ENCODE assay signal across 19 cellular contexts in the genomic region with DNA sequence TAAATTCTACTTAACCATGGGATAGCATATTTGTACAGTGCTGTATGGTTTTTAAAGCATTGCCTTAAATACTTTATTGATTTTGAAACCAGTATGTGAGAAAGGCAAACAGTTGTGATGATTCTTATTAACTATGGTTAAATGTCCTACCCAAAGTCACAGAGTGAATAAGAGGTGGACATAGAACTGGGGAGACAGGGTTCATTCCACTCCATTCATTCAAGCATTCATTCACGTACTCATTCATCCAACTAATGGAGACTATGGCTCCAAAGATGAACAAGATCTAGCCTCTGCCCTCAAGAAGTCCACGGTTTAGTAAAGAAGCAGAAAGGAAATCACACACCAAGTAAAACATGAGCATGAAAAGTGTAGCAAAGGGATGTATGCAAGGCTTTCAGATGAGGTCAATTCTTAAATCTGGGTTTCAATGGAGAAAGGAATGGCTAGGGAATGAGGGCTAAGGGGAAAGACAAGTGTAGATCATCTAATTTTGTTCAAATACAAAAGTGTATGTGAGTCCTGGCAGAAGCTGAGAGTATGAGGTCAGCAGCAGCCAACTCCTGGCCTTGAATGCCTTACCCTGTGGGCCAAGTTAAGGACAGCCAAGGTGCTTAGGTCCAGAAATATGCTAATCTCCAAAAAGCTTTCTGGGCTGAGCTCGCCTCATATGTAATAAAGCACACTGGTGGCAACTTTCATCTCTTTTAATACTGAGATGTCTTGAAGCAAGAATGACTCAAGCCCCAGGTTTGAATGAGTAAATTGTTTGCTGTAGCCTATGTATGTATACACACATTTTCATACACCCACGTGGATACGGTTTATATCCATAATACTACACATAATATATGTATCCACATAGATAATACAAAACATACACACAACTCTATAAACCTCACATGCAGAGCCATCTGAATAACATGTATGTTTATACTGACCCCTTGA. TPM values are rescaled to one million over a fixed set of nuclear protein-coding genes. Genes with fewer than 3 reads are reported as not detected.
A peak's percentile ranks its signal among the peaks of the same experiment; 100 is the strongest.
DNase-seq lines count a peak whose midpoint lies in the region; ATAC-seq, FAIRE-seq and TF ChIP-seq lines count a peak whose summit lies in the region.
"Had no signal": no experiment of that assay in that cellular context is flagged by ENCODE, and none has a peak within 500 bp of the region (broad histone marks: within the 10 kb centered on the region; RNA-seq: fewer than 3 reads in every experiment).

No MANE protein-coding gene starts in this region.

- H3K9me3 Mint-ChIP-seq in CD4-positive, alpha-beta T cell: no peaks in the 10 kb centered on the region
- no peaks in the 10 kb centered on the region for H3K9me3 Mint-ChIP-seq in CD8-positive, alpha-beta memory T cell
- no peaks in the 10 kb centered on the region for H3K9me3 Mint-ChIP-seq in activated CD8-positive, alpha-beta T cell treated with anti-CD3 and anti-CD28 coated beads, Interleukin-2, amount 10 ng/mL, durations not matched to agents 7 days and 5 days (ENCODE audit: insufficient read depth)
- H3K9me3 Mint-ChIP-seq in CD14-positive monocyte: peaks cover 0 to 13% (median 2%) of the 10 kb centered on the region in 7 donors
- H3K9me3 Mint-ChIP-seq: naive B cell; stimulated activated memory B cell treated with anti-CD40 and anti-IgM and Interleukin-4, amounts not matched to agents 10 μg/mL and 1 μg/mL and 100 μg/mL, for 72 hours had no signal

- H3K9me3 ChIP-seq in CD4-positive, alpha-beta T cell (ENCODE audit: control insufficient read depth, low read length): no peaks in the 10 kb centered on the region
- no peaks in the 10 kb centered on the region for H3K9me3 ChIP-seq in CD8-positive, alpha-beta memory T cell (ENCODE audit: low read length)
- no peaks in the 10 kb centered on the region for H3K9me3 ChIP-seq in left ventricle myocardium inferior (replicated peaks)
- H3K9me3 ChIP-seq: ascending aorta, transverse colon had no signal

- no peak for ATAC-seq in CD4-positive, alpha-beta T cell (ENCODE audit: poor library complexity)
- ATAC-seq in activated CD8-positive, alpha-beta T cell treated with anti-CD3 and anti-CD28 coated beads, Interleukin-2, amount 10 ng/mL, durations not matched to agents 7 days and 5 days: no peak
- no peak for ATAC-seq in GM18502 (IDR thresholded peaks at IDR 0.05; ENCODE audit: poor library complexity, unreplicated experiment)
- ATAC-seq: stimulated activated memory B cell treated with anti-CD40 and anti-IgM and Interleukin-4, amounts not matched to agents 10 μg/mL and 1 μg/mL and 100 μg/mL, for 72 hours had no signal

- H3K27ac Mint-ChIP-seq in CD4-positive, alpha-beta T cell: peak overlapping the region; percentile 3
- H3K27ac Mint-ChIP-seq in CD8-positive, alpha-beta memory T cell: peak overlapping the region; percentile 35 to 97 (median 94)
- H3K27ac Mint-ChIP-seq in activated CD8-positive, alpha-beta T cell treated with anti-CD3 and anti-CD28 coated beads, Interleukin-2, amount 10 ng/mL, durations not matched to agents 7 days and 5 days: no peak overlapping the region
- peak overlapping the region in 1 of 7 donors; percentile 16 for H3K27ac Mint-ChIP-seq in CD14-positive monocyte
- H3K27ac Mint-ChIP-seq: stimulated activated memory B cell treated with anti-CD40 and anti-IgM and Interleukin-4, amounts not matched to agents 10 μg/mL and 1 μg/mL and 100 μg/mL, for 72 hours had no signal

- CTCF ChIA-PET in CD4-positive, alpha-beta T cell (lab: Charles Lee): no interaction called here
- CTCF ChIA-PET in CD8-positive, alpha-beta memory T cell (lab: Charles Lee): no interaction called here
- CTCF ChIA-PET in activated CD8-positive, alpha-beta T cell treated with anti-CD3 and anti-CD28 coated beads, Interleukin-2, amount 10 ng/mL, durations not matched to agents 7 days and 5 days (lab: Charles Lee): interaction anchor here (1.4 to 2.0 kb wide), 2 partner anchors 106 to 110 kb away, joined by 3 to 6 read pairs; no protein-coding TSS in a partner anchor

- peak overlapping the region; percentile 97 for H3K4me3 Mint-ChIP-seq in CD4-positive, alpha-beta T cell
- peak overlapping the region; percentile 27 to 99 (median 94) for H3K4me3 Mint-ChIP-seq in CD8-positive, alpha-beta memory T cell
- H3K4me3 Mint-ChIP-seq in activated CD8-positive, alpha-beta T cell treated with anti-CD3 and anti-CD28 coated beads, Interleukin-2, amount 10 ng/mL, durations not matched to agents 7 days and 5 days: peak overlapping the region; percentile 84
- H3K4me3 Mint-ChIP-seq in CD14-positive monocyte: no peak overlapping the region
- H3K4me3 Mint-ChIP-seq: naive B cell; stimulated activated memory B cell treated with anti-CD40 and anti-IgM and Interleukin-4, amounts not matched to agents 10 μg/mL and 1 μg/mL and 100 μg/mL, for 72 hours had no signal

- H3K4me3 ChIP-seq in CD8-positive, alpha-beta memory T cell (ENCODE audit: low read length): no peak overlapping the region
- H3K4me3 ChIP-seq in left ventricle myocardium inferior: no peak overlapping the region
- H3K4me3 ChIP-seq: ascending aorta, SK-N-MC, transverse colon had no signal

- H3K4me1 ChIP-seq in CD8-positive, alpha-beta memory T cell (ENCODE audit: insufficient read depth, low read length): peaks cover 37% of the 10 kb centered on the region
- peaks cover 86% of the 10 kb centered on the region for H3K4me1 ChIP-seq in left ventricle myocardium inferior
- H3K4me1 ChIP-seq: ascending aorta had no signal

- POLR2A ChIA-PET in CD4-positive, alpha-beta T cell (lab: Charles Lee): interaction anchor here (2.2 kb wide), 1 partner anchor 10 kb away, joined by 9 read pairs; no protein-coding TSS in a partner anchor
- POLR2A ChIA-PET in CD8-positive, alpha-beta memory T cell (lab: Charles Lee): no interaction called here
- POLR2A ChIA-PET in activated CD8-positive, alpha-beta T cell treated with anti-CD3 and anti-CD28 coated beads, Interleukin-2, amount 10 ng/mL, durations not matched to agents 7 days and 5 days (lab: Charles Lee): interaction anchor here (2.0 kb wide), 1 partner anchor 13 kb away, joined by 4 read pairs; no protein-coding TSS in a partner anchor

- H3K27ac ChIP-seq in CD4-positive, alpha-beta T cell (ENCODE audit: low read depth, low read length): no peak overlapping the region
- no peak overlapping the region for H3K27ac ChIP-seq in CD8-positive, alpha-beta memory T cell (ENCODE audit: low read depth, low read length)
- H3K27ac ChIP-seq in left ventricle myocardium inferior (replicated peaks): peak overlapping the region; percentile 87
- H3K27ac ChIP-seq: ascending aorta, SK-N-MC had no signal

- H3K27me3 Mint-ChIP-seq in CD4-positive, alpha-beta T cell: no peaks in the 10 kb centered on the region
- peaks cover 0 to 2% of the 10 kb centered on the region in 2 donors for H3K27me3 Mint-ChIP-seq in CD8-positive, alpha-beta memory T cell
- no peaks in the 10 kb centered on the region for H3K27me3 Mint-ChIP-seq in activated CD8-positive, alpha-beta T cell treated with anti-CD3 and anti-CD28 coated beads, Interleukin-2, amount 10 ng/mL, durations not matched to agents 7 days and 5 days (ENCODE audit: low read depth)
- H3K27me3 Mint-ChIP-seq in CD14-positive monocyte (ENCODE audit: low read depth in 3 of 3): peaks cover 31 to 39% (median 34%) of the 10 kb centered on the region in 3 donors
- H3K27me3 Mint-ChIP-seq: naive B cell had no signal

- no peaks in the 10 kb centered on the region for H3K36me3 ChIP-seq in CD8-positive, alpha-beta memory T cell (ENCODE audit: insufficient read depth, low read length)
- no peaks in the 10 kb centered on the region for H3K36me3 ChIP-seq in left ventricle myocardium inferior
- H3K36me3 ChIP-seq: ascending aorta, transverse colon had no signal

- H3K36me3 Mint-ChIP-seq in CD4-positive, alpha-beta T cell (ENCODE audit: low read depth): peaks cover 33% of the 10 kb centered on the region
- H3K36me3 Mint-ChIP-seq in CD8-positive, alpha-beta memory T cell: peaks cover 0 to 28% (median 0%) of the 10 kb centered on the region in 3 donors
- peaks cover 2% of the 10 kb centered on the region for H3K36me3 Mint-ChIP-seq in activated CD8-positive, alpha-beta T cell treated with anti-CD3 and anti-CD28 coated beads, Interleukin-2, amount 10 ng/mL, durations not matched to agents 7 days and 5 days (ENCODE audit: low read depth)
- H3K36me3 Mint-ChIP-seq in CD14-positive monocyte: peaks cover 6 to 7% of the 10 kb centered on the region in 2 donors
- H3K36me3 Mint-ChIP-seq: naive B cell; stimulated activated memory B cell treated with anti-CD40 and anti-IgM and Interleukin-4, amounts not matched to agents 10 μg/mL and 1 μg/mL and 100 μg/mL, for 72 hours had no signal

- TF ChIP-seq CTCF in CD4-positive, alpha-beta T cell (IDR thresholded peaks at IDR 0.05): no peak
- TF ChIP-seq CTCF in left ventricle myocardium inferior (IDR thresholded peaks at IDR 0.05; ENCODE audit: borderline replicate concordance): no peak
- TF ChIP-seq CTCF in CD14-positive monocyte (IDR thresholded peaks at IDR 0.05): no peak

- no peak for TF ChIP-seq POLR2A in GM12891 (IDR thresholded peaks at IDR 0.05; ENCODE audit: low read depth, low read length)

- DNase-seq in CD4-positive, alpha-beta T cell: no peak
- DNase-seq in CD8-positive, alpha-beta memory T cell: no peak
- DNase-seq in activated CD8-positive, alpha-beta T cell treated with anti-CD3 and anti-CD28 coated beads, Interleukin-2, amount 10 ng/mL, durations not matched to agents 7 days and 5 days: no peak
- DNase-seq in left ventricle myocardium inferior (peak; percentile 40), NCI-H1930 (lab: John Stamatoyannopoulos, UW) (no peak), CD14-positive monocyte (ENCODE audit: low spot score) (no peak), GM12891 (ENCODE audit: insufficient read length, low spot score) (no peak)
- DNase-seq: activated effector memory CD4-positive, alpha-beta T cell treated with Interleukin-2 at 50 U/mL for 16 hours; GDM1; GOT3; KBM-7; naive B cell; NCI-H1092; NCI-H774; transverse colon had no signal

- intact Hi-C loops in CD4-positive, alpha-beta T cell (cut with DNase I, micrococcal nuclease): loop anchor here (5.0 to 10.0 kb wide), 4 partner anchors 111 to 271 kb away; no protein-coding TSS in a partner anchor
- intact Hi-C loops in left ventricle myocardium inferior (cut with micrococcal nuclease) (loop anchor here (10.0 kb wide), 1 partner anchor 261 kb away; no protein-coding TSS in a partner anchor), CD14-positive monocyte (cut with micrococcal nuclease) (no loop called here)

- peaks cover 33% of the 10 kb centered on the region for H3K4me1 Mint-ChIP-seq in CD4-positive, alpha-beta T cell (ENCODE audit: low read depth)
- H3K4me1 Mint-ChIP-seq in CD8-positive, alpha-beta memory T cell: peaks cover 6 to 42% (median 42%) of the 10 kb centered on the region in 3 donors
- H3K4me1 Mint-ChIP-seq in activated CD8-positive, alpha-beta T cell treated with anti-CD3 and anti-CD28 coated beads, Interleukin-2, amount 10 ng/mL, durations not matched to agents 7 days and 5 days (ENCODE audit: low read depth): peaks cover 27% of the 10 kb centered on the region
- peaks cover 30% of the 10 kb centered on the region for H3K4me1 Mint-ChIP-seq in CD14-positive monocyte

- no peaks in the 10 kb centered on the region for H3K27me3 ChIP-seq in CD4-positive, alpha-beta T cell (ENCODE audit: control insufficient read depth, insufficient read depth, low read length)
- H3K27me3 ChIP-seq in CD8-positive, alpha-beta memory T cell (ENCODE audit: insufficient read depth, low read length, poor library complexity, severe bottlenecking): no peaks in the 10 kb centered on the region
- peaks cover 5% of the 10 kb centered on the region for H3K27me3 ChIP-seq in left ventricle myocardium inferior (ENCODE audit: low read depth)
- H3K27me3 ChIP-seq: ascending aorta, transverse colon had no signal

- no peak for FAIRE-seq in GM12891 (lab: Jason Lieb, UNC)

RNA-seq across cellular contexts. Expression of a gene that starts 4.3 kb away (rescaled TPM):
- 10 to 100 TPM; 71.0 to 78.3 TPM for total RNA-seq in CD4-positive, alpha-beta T cell
- 10 to 100 TPM; 15.9 to 19.2 TPM for total RNA-seq in CD8-positive, alpha-beta memory T cell
- 17.7 TPM for polyA plus RNA-seq in CD8-positive, alpha-beta memory T cell
- total RNA-seq in activated CD8-positive, alpha-beta T cell treated with anti-CD3 and anti-CD28 coated beads, Interleukin-2, amount 10 ng/mL, durations not matched to agents 7 days and 5 days: 10 to 100 TPM; 32.1 to 39.2 TPM
- 28.6 TPM for total RNA-seq in left ventricle myocardium inferior
- under 1 TPM; 0.36 to 0.75 TPM for polyA plus RNA-seq in CD14-positive monocyte
- 2.6 TPM for polyA plus RNA-seq in GM12891 (2012; ENCODE audit: low read depth, missing spikeins)

Comparison
In these comparisons a context has a peak if more than half of its experiments do, and no peak if none do; other contexts are left out.
1. H3K4me3 Mint-ChIP-seq: peak in CD4-positive, alpha-beta T cell (single experiment), CD8-positive, alpha-beta memory T cell (7 of 7) and activated CD8-positive, alpha-beta T cell treated with anti-CD3 and anti-CD28 coated beads, Interleukin-2, amount 10 ng/mL, durations not matched to agents 7 days and 5 days (single experiment); none in CD14-positive monocyte (0 of 2).
2. intact Hi-C loops: an anchor here in CD4-positive, alpha-beta T cell (5.0 to 10.0 kb wide) and left ventricle myocardium inferior (10.0 kb wide); none called in CD14-positive monocyte.